In the genomic region with DNA sequence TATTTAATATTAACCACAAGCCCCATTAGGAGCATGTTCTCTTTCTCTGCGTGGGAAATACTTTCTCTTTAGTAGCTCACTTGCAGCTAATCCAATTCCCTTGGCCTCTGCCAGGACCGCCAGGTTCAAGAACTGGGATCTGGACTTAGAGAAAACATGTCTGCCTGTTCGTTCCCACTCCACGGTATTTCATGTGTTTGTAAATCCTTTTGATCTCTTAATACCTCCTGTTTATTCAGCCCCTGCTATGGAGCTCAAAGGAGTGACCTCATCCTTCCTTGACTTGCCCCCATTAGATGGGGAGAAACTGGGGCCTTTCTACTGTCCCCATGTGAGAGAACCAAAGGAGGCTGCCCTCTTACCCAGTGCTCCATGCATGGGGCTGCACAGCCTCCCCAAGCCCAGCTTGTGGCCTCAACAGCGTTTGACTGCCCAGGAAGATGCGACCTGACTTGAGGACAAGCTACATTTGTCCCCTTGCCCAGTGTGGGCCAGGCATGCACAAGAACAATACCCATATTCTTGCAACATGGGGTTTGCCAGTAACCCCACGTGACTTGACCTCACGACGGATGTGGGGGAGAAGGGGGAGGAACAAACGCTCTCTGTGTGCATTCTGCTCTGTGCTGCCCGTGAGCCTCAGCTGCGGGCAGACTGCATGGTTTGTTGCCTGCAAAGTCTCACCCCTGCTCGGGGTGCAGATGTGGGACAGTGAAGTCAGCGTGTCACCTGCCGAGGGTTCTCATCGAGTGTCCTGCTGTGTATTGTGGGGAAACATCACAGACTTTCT, we compare ENCODE assay signal across 8 cellular contexts. TPM values are rescaled to one million over a fixed set of nuclear protein-coding genes. Genes with fewer than 3 reads are reported as not detected.
DNase-seq lines count a peak whose midpoint lies in the region; ATAC-seq and TF ChIP-seq lines count a peak whose summit lies in the region.

No MANE protein-coding gene starts in this region.

- H3K4me1 ChIP-seq in colonic mucosa (peaks cover 80% of the 10 kb centered on the region), mucosa of descending colon (ENCODE audit: low read depth) (peaks cover 95% of the 10 kb centered on the region)

- DNase-seq in activated CD4-positive, alpha-beta T cell treated with anti-CD3 and anti-CD28 coated beads, Interleukin-2, amount 50 U/mL, for 24 hours (ENCODE audit: low read depth in 1 of 2, low spot score in 1 of 2), result peak; percentile 9 to 50
- DNase-seq in colonic mucosa (peak; percentile 68), mucosa of descending colon (peak; percentile 71 to 82 (median 74)), NCI-H1092 treated with DMSO at 0.1 percent for 48 hours (lab: John Stamatoyannopoulos, UW) (no peak), DMS153 (lab: John Stamatoyannopoulos, UW) (no peak)
- DNase-seq in stimulated activated CD8-positive, alpha-beta memory T cell treated with anti-CD3 and anti-CD28 coated beads, Interleukin-4, amount 100 ng/mL, for 48 hours, result peak; percentile 74

- peak; percentile 82 for ATAC-seq in GM19023 (IDR thresholded peaks at IDR 0.05; ENCODE audit: unreplicated experiment)
- ATAC-seq in mucosa of descending colon, result peak; percentile 3

- H3K4me3 ChIP-seq in colonic mucosa (no peak overlapping the region), mucosa of descending colon (no peak overlapping the region)

- H3K27me3 ChIP-seq in colonic mucosa, result no peaks in the 10 kb centered on the region

- TF ChIP-seq CTCF in colonic mucosa (IDR thresholded peaks at IDR 0.05) (no peak), mucosa of descending colon (IDR thresholded peaks at IDR 0.05) (no peak)

- H3K9me3 ChIP-seq in KOPT-K1 (ENCODE audit: insufficient read depth, low read length, poor library complexity, severe bottlenecking) (no peaks in the 10 kb centered on the region), colonic mucosa (no peaks in the 10 kb centered on the region), mucosa of descending colon (no peaks in the 10 kb centered on the region)

- H3K9ac ChIP-seq in colonic mucosa (ENCODE audit: low read depth in 2 of 2, low read length in 2 of 2), result peak overlapping the region; percentile 62 to 93

- H3K27ac ChIP-seq in KOPT-K1 (ENCODE audit: low read depth, low read length, poor library complexity, severe bottlenecking) (peak overlapping the region; percentile 75), colonic mucosa (peak overlapping the region; percentile 92)

- no peaks in the 10 kb centered on the region for H3K36me3 ChIP-seq in KOPT-K1 (ENCODE audit: insufficient read depth, low read length)
- no peaks in the 10 kb centered on the region for H3K36me3 ChIP-seq in colonic mucosa
- H3K36me3 ChIP-seq in mucosa of descending colon (ENCODE audit: low read depth), result no peaks in the 10 kb centered on the region

- intact Hi-C loops in colonic mucosa (cut with DNase I) (loop anchor here (2.0 to 5.0 kb wide), 2 partner anchors 30 to 47 kb away; a partner anchor contains a TSS), mucosa of descending colon (cut with DNase I, micrococcal nuclease) (loop anchor here in 1 of 2 donors (5.0 kb wide), 1 partner anchor 33 kb away; no protein-coding TSS in a partner anchor)

RNA-seq across cellular contexts. Expression of a gene that starts 30.3 kb away (rescaled TPM):
- total RNA-seq in colonic mucosa, result 100 to 1,000 TPM; 589 to 665 TPM
- total RNA-seq in mucosa of descending colon, result 100 to 1,000 TPM; 452 to 723 (median 672) TPM

Comparison
In these comparisons a context has a peak if more than half of its experiments do, and no peak if none do; other contexts are left out.
1. DNase-seq: peak in activated CD4-positive, alpha-beta T cell treated with anti-CD3 and anti-CD28 coated beads, Interleukin-2, amount 50 U/mL, for 24 hours (2 of 2), colonic mucosa (single experiment), mucosa of descending colon (3 of 3) and stimulated activated CD8-positive, alpha-beta memory T cell treated with anti-CD3 and anti-CD28 coated beads, Interleukin-4, amount 100 ng/mL, for 48 hours (single experiment); none in NCI-H1092 treated with DMSO at 0.1 percent for 48 hours (single experiment) and DMS153 (single experiment).